8 cellular contexts compared by ENCODE assay signal in genomic region chr15:42495361-42496212, GRCh38. TPM values are rescaled to one million over a fixed set of nuclear protein-coding genes. Genes with fewer than 3 reads are reported as not detected.
DNase-seq lines count a peak whose midpoint lies in the region; ATAC-seq, FAIRE-seq and TF ChIP-seq lines count a peak whose summit lies in the region.

Gene SNAP23, plus strand, starts transcription at chr15:42495634. Its CDS starts 16,213 bp downstream, at chr15:42511847.

- POLR2A ChIA-PET in HepG2 (lab: Yijun Ruan, JAX), result interaction anchor here (0.8 to 2.8 kb wide), 10 partner anchors 10 to 222 kb away, joined by 3 to 18 read pairs (median 8); partner anchors contain the start of genes GANC, HAUS2, LRRC57 and STARD9

- TF ChIP-seq EP300 in HepG2 (IDR thresholded peaks at IDR 0.05; ENCODE audit: low read depth in 2 of 2, low read length in 2 of 2) (no peak), HepG2 (CRISPR knock-in tag; IDR thresholded peaks at IDR 0.05; ENCODE audit: borderline replicate concordance) (no peak)

- peak within 1 kb of the TSS; percentile 76 to 99 (median 88) for H3K4me3 ChIP-seq in BLaER1 treated with 17β-estradiol and CSF1 and Interleukin-3, amounts not matched to agents 10 nM and 100 nM
- peak within 1 kb of the TSS; percentile 78 to 84 (median 82) for H3K4me3 ChIP-seq in HepG2 (replicated peaks in 1 of 3; ENCODE audit: insufficient read depth in 1 of 3, low read depth in 2 of 3, low read length in 3 of 3)

- TSS peak; percentile 67 for BruUV-seq in HepG2 (replicated peaks; lab: Mats Ljungman, UMichigan)

- H3K9me3 ChIP-seq in BLaER1 treated with 17β-estradiol and CSF1 and Interleukin-3, amounts not matched to agents 10 nM and 100 nM (replicated peaks in 1 of 11), result no peaks in the 10 kb centered on the region
- H3K9me3 ChIP-seq in HepG2 (ENCODE audit: low read length), result no peaks in the 10 kb centered on the region

- peak; percentile 63 for ATAC-seq in GM19395 (IDR thresholded peaks at IDR 0.05; ENCODE audit: unreplicated experiment)
- ATAC-seq in HG03558 (IDR thresholded peaks at IDR 0.05; ENCODE audit: extremely low read depth, unreplicated experiment), result peak; percentile 57
- ATAC-seq in HepG2, result peak; percentile 96

- peaks cover 0 to 28% (median 6%) of the 10 kb centered on the region in 11 experiments; a peak in 10 of 22 replicates for H3K36me3 ChIP-seq in BLaER1 treated with 17β-estradiol and CSF1 and Interleukin-3, amounts not matched to agents 10 nM and 100 nM
- no peaks in the 10 kb centered on the region; a peak in 1 of 5 replicates for H3K36me3 ChIP-seq in HepG2 (replicated peaks in 1 of 2; ENCODE audit: control insufficient read depth in 1 of 2, insufficient read depth in 2 of 2, low read length in 2 of 2)

- H3K4me1 ChIP-seq in BLaER1 treated with 17β-estradiol and CSF1 and Interleukin-3, amounts not matched to agents 10 nM and 100 nM, result peaks cover 42 to 87% (median 81%) of the 10 kb centered on the region in 10 experiments
- peaks cover 72% of the 10 kb centered on the region for H3K4me1 ChIP-seq in HepG2 (ENCODE audit: insufficient read depth, low read length)

- in situ Hi-C loops in HepG2 (cut with HindIII; ENCODE audit: extremely low pct_ligation_motif_present, low pct_unique_long_range_greater_than_20kb), result no loop called here

- H2AFZ ChIP-seq in HepG2 (ENCODE audit: low read length), result peak within 1 kb of the TSS; percentile 94

- DNase-seq in NCI-H82 (lab: John Stamatoyannopoulos, UW), result peak; percentile 96
- DNase-seq in activated CD4-positive, alpha-beta T cell treated with anti-CD3 and anti-CD28 coated beads, Interleukin-2, amount 50 U/mL, for 48 hours, result peak; percentile 78 to 86
- peak; percentile 95 to 98 for DNase-seq in dermis microvascular lymphatic vessel endothelial cell (ENCODE audit: low read depth in 2 of 2)
- peak; percentile 94 for DNase-seq in HepG2 (ENCODE audit: low spot score)
- peak; percentile 69 to 73 for DNase-seq in stimulated activated CD4-positive, alpha-beta T cell treated with anti-CD3 and anti-CD28 coated beads, Interleukin-2, amount 100 ng/mL, for 48 hours

- peak within 1 kb of the TSS; percentile 76 to 98 (median 96) for H3K4me2 ChIP-seq in BLaER1 treated with 17β-estradiol and CSF1 and Interleukin-3, amounts not matched to agents 10 nM and 100 nM
- peak within 1 kb of the TSS; percentile 82 for H3K4me2 ChIP-seq in HepG2 (ENCODE audit: low read depth, low read length)

- TF ChIP-seq RAD21 in HepG2 (CRISPR knock-in tag; IDR thresholded peaks at IDR 0.05), result no peak; the same call in 1 of the 2 replicates

- TF ChIP-seq POLR2A in HepG2 (IDR thresholded peaks at IDR 0.05; ENCODE audit: insufficient read depth in 1 of 2, low read depth in 2 of 2, low read length in 2 of 2), result peak; percentile 74 to 88

- peaks cover 0 to 31% (median 15%) of the 10 kb centered on the region in 11 experiments; a peak in 10 of 22 replicates for H4K20me1 ChIP-seq in BLaER1 treated with 17β-estradiol and CSF1 and Interleukin-3, amounts not matched to agents 10 nM and 100 nM
- no peaks in the 10 kb centered on the region for H4K20me1 ChIP-seq in HepG2 (ENCODE audit: insufficient read depth, low read length)

- intact Hi-C loops in HepG2 (cut with micrococcal nuclease; ENCODE audit: unreplicated experiment), result no loop called here

- 1% methylated on average over 43 of the region's 43 CpGs for whole genome bisulfite sequencing in HepG2 (ENCODE audit: low lambda C conversion rate)

- peaks cover 38% of the 10 kb centered on the region for H3K79me2 ChIP-seq in HepG2 (ENCODE audit: insufficient read depth, low read length)

- no peak for TF ChIP-seq CTCF in HepG2 (CRISPR knock-in tag; IDR thresholded peaks at IDR 0.05)

- FAIRE-seq in HepG2 (lab: Jason Lieb, UNC), result peak; percentile 76

- peak within 1 kb of the TSS; percentile 83 to 92 (median 87) for H3K9ac ChIP-seq in BLaER1 treated with 17β-estradiol and CSF1 and Interleukin-3, amounts not matched to agents 10 nM and 100 nM
- peak within 1 kb of the TSS; percentile 77 for H3K9ac ChIP-seq in HepG2 (ENCODE audit: insufficient read depth, low read depth, low read length)

- peak within 1 kb of the TSS; percentile 68 to 86 (median 72) for H3K27ac ChIP-seq in BLaER1 treated with 17β-estradiol and CSF1 and Interleukin-3, amounts not matched to agents 10 nM and 100 nM
- peak within 1 kb of the TSS; percentile 82 for H3K27ac ChIP-seq in HepG2 (ENCODE audit: extremely low read length, insufficient read depth, low read length)

- CTCF ChIA-PET in HepG2 (lab: Yijun Ruan, JAX; ENCODE audit: low intra/inter-chr PET ratio, low total read pairs), result no interaction called here

- H3K27me3 ChIP-seq in BLaER1 treated with 17β-estradiol and CSF1 and Interleukin-3, amounts not matched to agents 10 nM and 100 nM, result no peaks in the 10 kb centered on the region
- no peaks in the 10 kb centered on the region; a peak in 1 of 5 replicates for H3K27me3 ChIP-seq in HepG2 (ENCODE audit: control insufficient read depth in 1 of 2, insufficient read depth in 2 of 2, low read length in 2 of 2)

TF ChIP-seq in HepG2, 621 proteins besides CTCF, POLR2A, EP300 and RAD21 (continues in another document):
- TF ChIP-seq ZNF44 (CRISPR knock-in tag; IDR thresholded peaks at IDR 0.05), result peak; percentile 77; the same call in 1 of the 2 replicates
- TF ChIP-seq DR1 (CRISPR knock-in tag; IDR thresholded peaks at IDR 0.05), result no peak
- TF ChIP-seq ZNF367 (CRISPR knock-in tag; IDR thresholded peaks at IDR 0.05; ENCODE audit: borderline replicate concordance), result peak; percentile 100
- TF ChIP-seq SIN3A (IDR thresholded peaks at IDR 0.05; ENCODE audit: borderline replicate concordance, low read depth, low read length), result peak; percentile 91
- peak; percentile 26; the same call in 1 of the 2 replicates for TF ChIP-seq RXRA (CRISPR knock-in tag; IDR thresholded peaks at IDR 0.05)
- no peak for TF ChIP-seq U2AF1 (optimal IDR thresholded peaks at IDR 0.05; ENCODE audit: low read depth, low read length)
- TF ChIP-seq ZBTB46 (CRISPR knock-in tag; IDR thresholded peaks at IDR 0.05; ENCODE audit: borderline replicate concordance), result no peak
- 0 out of 2 replicates have a peak, but pooled peaks have one; percentile 15 for TF ChIP-seq KDM4B (CRISPR knock-in tag; IDR thresholded peaks at IDR 0.05)
- no peak for TF ChIP-seq ZNF317 (CRISPR knock-in tag; IDR thresholded peaks at IDR 0.05)

RNA-seq across cellular contexts. Expression of gene SNAP23, which starts in this region (rescaled TPM):
- 149 and 154 TPM in 2 replicates for total RNA-seq in dermis microvascular lymphatic vessel endothelial cell
- total RNA-seq in HepG2 (2016; rRNA removed; fragmentation: Illumina TruSeq; extraction: Trizol), result 101 and 136 TPM in 2 replicates
- 20.3 and 21.2 TPM in 2 replicates for total RNA-seq in HepG2 (2016; cell fraction: cytosol; rRNA removed; fragmentation: Illumina TruSeq; extraction: Trizol; ENCODE audit: low read depth)
- 93.8 and 130 TPM in 2 replicates for total RNA-seq in HepG2 (2016; cell fraction: insoluble cytoplasmic fraction; rRNA removed; fragmentation: Illumina TruSeq; extraction: Trizol)
- total RNA-seq in HepG2 (2016; cell fraction: membrane; rRNA removed; fragmentation: Illumina TruSeq; extraction: Trizol), result 31.1 and 31.7 TPM in 2 replicates
- total RNA-seq in HepG2 (2016; cell fraction: nucleus; rRNA removed; fragmentation: Illumina TruSeq; extraction: Trizol), result 50.1 and 50.5 TPM in 2 replicates
- polyA plus RNA-seq in HepG2 (2011; rRNA removed), result 27.4 and 37.0 TPM in 2 replicates
- 18.1 and 21.6 TPM in 2 replicates for polyA plus RNA-seq in HepG2 (2011; cell fraction: cytosol; rRNA removed)
- polyA plus RNA-seq in HepG2 (2011; cell fraction: nucleus; rRNA removed), result 32.2 and 35.2 TPM in 2 replicates
- 24.7 and 39.2 TPM in 2 replicates for polyA plus RNA-seq in HepG2 (2012)
- 7.1 and 8.2 TPM in 2 replicates for polyA plus RNA-seq in HepG2 (2016; cell fraction: cytosol; fragmentation: Illumina TruSeq; extraction: Trizol; ENCODE audit: low read depth)
- 108 and 113 TPM in 2 replicates for polyA plus RNA-seq in HepG2 (2016; cell fraction: insoluble cytoplasmic fraction; fragmentation: Illumina TruSeq; extraction: Trizol; ENCODE audit: low read depth)
- 18.3 and 19.7 TPM in 2 replicates for polyA plus RNA-seq in HepG2 (2016; cell fraction: membrane; fragmentation: Illumina TruSeq; extraction: Trizol; ENCODE audit: low read depth)
- 80.0 and 84.7 TPM in 2 replicates for polyA plus RNA-seq in HepG2 (2016; cell fraction: nucleus; fragmentation: Illumina TruSeq; extraction: Trizol; ENCODE audit: insufficient read depth, low read depth)
- 7.2 and 13.6 TPM in 2 replicates for polyA minus RNA-seq in HepG2 (2011; rRNA and poly(A)+ RNA removed; ENCODE audit: low replicate concordance)
- 33.7 and 41.7 TPM in 2 replicates for polyA minus RNA-seq in HepG2 (2011; cell fraction: cytosol; rRNA and poly(A)+ RNA removed)
- 37.5 and 51.8 TPM in 2 replicates for polyA minus RNA-seq in HepG2 (2011; cell fraction: nucleus; rRNA and poly(A)+ RNA removed)

Comparison
In these comparisons a context has a peak if more than half of its experiments do, and no peak if none do; other contexts are left out.
1. Peak in every context shown above with its lines: DNase-seq, ATAC-seq, H3K4me3 ChIP-seq and H3K27ac ChIP-seq.